Comparison of ENCODE assay signal across 20 cellular contexts in genomic region chr15:69522361-69522760, GRCh38.
"Had no signal": no experiment of that assay in that cellular context is flagged by ENCODE, and none has a peak within 500 bp of the region (broad histone marks: within the 10 kb centered on the region; RNA-seq: fewer than 3 reads in every experiment).

No MANE protein-coding gene starts in this region.

- H3K4me1 ChIP-seq: body of pancreas, lower lobe of right lung, right atrium auricular region, uterus had no signal

- H3K27ac Mint-ChIP-seq: activated B cell treated with CpG ODN at 0.5 μM for 24 hours; activated CD4-positive, alpha-beta T cell treated with anti-CD3 and anti-CD28 coated beads, Interleukin-2, amount 10 ng/mL, durations not matched to agents 24 days and 14 days; activated CD8-positive, alpha-beta T cell treated with anti-CD3 and anti-CD28 coated beads for 36 hours; activated naive CD4-positive, alpha-beta T cell treated with anti-CD3 and anti-CD28 coated beads for 36 hours; activated T-helper 2 cell treated with anti-CD3 and anti-CD28 coated beads, Interferon-gamma antibody, Interleukin-2, Interleukin-4, amounts not matched to agents 10 μg/mL and 5 μg/mL and 100 μg/mL, durations not matched to agents 14 hours and 24 hours and 36 hours; nephron had no signal

- H3K4me3 ChIP-seq: body of pancreas, dorsolateral prefrontal cortex, lower lobe of right lung, right atrium auricular region, tibial nerve, uterus had no signal

- ATAC-seq: activated CD8-positive, alpha-beta T cell treated with anti-CD3 and anti-CD28 coated beads for 36 hours; body of pancreas; left colon; lower lobe of right lung had no signal

- H3K27ac ChIP-seq: body of pancreas, dorsolateral prefrontal cortex, lower lobe of right lung, right atrium auricular region, uterus had no signal

- DNase-seq: activated B cell treated with CpG ODN at 0.5 μM for 24 hours; activated CD4-positive, alpha-beta T cell treated with anti-CD3 and anti-CD28 coated beads, Interleukin-2, amount 10 ng/mL, durations not matched to agents 24 days and 14 days; activated CD8-positive, alpha-beta T cell treated with anti-CD3 and anti-CD28 coated beads for 36 hours; activated naive CD4-positive, alpha-beta T cell treated with anti-CD3 and anti-CD28 coated beads for 36 hours; activated T-cell treated with anti-CD3 and anti-CD28 coated beads, Interleukin-2, amount 50 U/mL, for 1 hour; central memory CD4-positive, alpha-beta T cell; dorsolateral prefrontal cortex; foreskin melanocyte; glutamatergic neuron; hippocampal formation; left colon; lower lobe of right lung; nucleus accumbens; stimulated activated naive CD8-positive, alpha-beta T cell treated with anti-CD3 and anti-CD28 coated beads, Interleukin-15, Interleukin-2, amounts not matched to agents 100 U/mL and 50 U/mL, for 24 hours; uterus had no signal

- H3K4me3 Mint-ChIP-seq: activated B cell treated with CpG ODN at 0.5 μM for 24 hours; activated CD4-positive, alpha-beta T cell treated with anti-CD3 and anti-CD28 coated beads, Interleukin-2, amount 10 ng/mL, durations not matched to agents 24 days and 14 days; activated CD8-positive, alpha-beta T cell treated with anti-CD3 and anti-CD28 coated beads for 36 hours; activated naive CD4-positive, alpha-beta T cell treated with anti-CD3 and anti-CD28 coated beads for 36 hours; nephron had no signal

- H3K27me3 ChIP-seq: body of pancreas, right atrium auricular region, tibial nerve, uterus had no signal

- H3K4me1 Mint-ChIP-seq: activated B cell treated with CpG ODN at 0.5 μM for 24 hours had no signal

- H3K36me3 ChIP-seq: lower lobe of right lung, right atrium auricular region, tibial nerve, uterus had no signal

- H3K9me3 Mint-ChIP-seq: activated B cell treated with CpG ODN at 0.5 μM for 24 hours; activated CD4-positive, alpha-beta T cell treated with anti-CD3 and anti-CD28 coated beads, Interleukin-2, amount 10 ng/mL, durations not matched to agents 24 days and 14 days; activated CD8-positive, alpha-beta T cell treated with anti-CD3 and anti-CD28 coated beads for 36 hours; activated naive CD4-positive, alpha-beta T cell treated with anti-CD3 and anti-CD28 coated beads for 36 hours; activated T-helper 2 cell treated with anti-CD3 and anti-CD28 coated beads, Interferon-gamma antibody, Interleukin-2, Interleukin-4, amounts not matched to agents 10 μg/mL and 5 μg/mL and 100 μg/mL, durations not matched to agents 14 hours and 24 hours and 36 hours; nephron had no signal

- H3K9me3 ChIP-seq: body of pancreas, lower lobe of right lung, right atrium auricular region, tibial nerve, uterus had no signal
